1 cellular context compared by ENCODE assay signal in genomic region chr11:78417888-78418583, GRCh38.
TF ChIP-seq lines count a peak whose summit lies in the region.

No MANE protein-coding gene starts in this region.

TF ChIP-seq in HepG2, 621 proteins besides CTCF, POLR2A, EP300 and RAD21 (continued from another document):
- no peak for TF ChIP-seq ARID3A (IDR thresholded peaks at IDR 0.05; ENCODE audit: low read depth, low read length)
- TF ChIP-seq ETV5 (CRISPR knock-in tag; IDR thresholded peaks at IDR 0.05; ENCODE audit: borderline replicate concordance) = no peak
- peak; percentile 73 for TF ChIP-seq TFDP1 (CRISPR knock-in tag; IDR thresholded peaks at IDR 0.05; ENCODE audit: borderline replicate concordance)
- no peak for TF ChIP-seq KDM5A (IDR thresholded peaks at IDR 0.05; ENCODE audit: borderline replicate concordance, low read length)
- TF ChIP-seq ZNF142 (CRISPR knock-in tag; IDR thresholded peaks at IDR 0.05) = no peak
- no peak for TF ChIP-seq ZC3H13 (CRISPR knock-in tag; IDR thresholded peaks at IDR 0.05)
- TF ChIP-seq PREB (CRISPR knock-in tag; IDR thresholded peaks at IDR 0.05) = 0 out of 2 replicates have a peak, but pooled peaks have one; percentile 20
- no peak for TF ChIP-seq ZNF530 (CRISPR knock-in tag; IDR thresholded peaks at IDR 0.05; ENCODE audit: low read depth)
- peak; percentile 73 for TF ChIP-seq ZNF784 (CRISPR knock-in tag; IDR thresholded peaks at IDR 0.05; ENCODE audit: borderline replicate concordance)
- peak; percentile 91 for TF ChIP-seq MTERF4 (CRISPR knock-in tag; IDR thresholded peaks at IDR 0.05)
- no peak for TF ChIP-seq BRCA1 (CRISPR knock-in tag; IDR thresholded peaks at IDR 0.05)
- no peak for TF ChIP-seq ZNF703 (CRISPR knock-in tag; IDR thresholded peaks at IDR 0.05; ENCODE audit: borderline replicate concordance)
- TF ChIP-seq MAX (IDR thresholded peaks at IDR 0.05) = peak; percentile 67; the same call in 1 of the 2 replicates
- no peak for TF ChIP-seq ZXDC (CRISPR knock-in tag; IDR thresholded peaks at IDR 0.05)
- TF ChIP-seq UBTF (CRISPR knock-in tag; IDR thresholded peaks at IDR 0.05) = peak; percentile 81
- no peak for TF ChIP-seq ZNF280B (CRISPR knock-in tag; IDR thresholded peaks at IDR 0.05; ENCODE audit: borderline replicate concordance)
- TF ChIP-seq ETV6 (CRISPR knock-in tag; conservative IDR thresholded peaks at IDR 0.05) = peak; percentile 49; the same call in 1 of the 2 replicates
- no peak for TF ChIP-seq ZFYVE20 (CRISPR knock-in tag; IDR thresholded peaks at IDR 0.05; ENCODE audit: borderline replicate concordance, low read depth)
- TF ChIP-seq BRD4 (CRISPR knock-in tag; IDR thresholded peaks at IDR 0.05) = no peak
- TF ChIP-seq SNRNP70 (IDR thresholded peaks at IDR 0.05; ENCODE audit: low read depth, low read length) = no peak
- TF ChIP-seq SAFB2 (CRISPR knock-in tag; IDR thresholded peaks at IDR 0.05; ENCODE audit: borderline replicate concordance, low read depth) = 0 out of 2 replicates have a peak, but pooled peaks have one; percentile 25
- TF ChIP-seq SOX13 (IDR thresholded peaks at IDR 0.05) = no peak
- peak in 1 of 2 experiments; percentile 30; a peak in 1 of 4 replicates for TF ChIP-seq SOX13 (CRISPR knock-in tag; conservative IDR thresholded peaks at IDR 0.05 in 1 of 2, IDR thresholded peaks at IDR 0.05 in 1 of 2)
- TF ChIP-seq HMG20A (CRISPR knock-in tag; IDR thresholded peaks at IDR 0.05; ENCODE audit: borderline replicate concordance) = no peak
- no peak for TF ChIP-seq ZNF414 (CRISPR knock-in tag; IDR thresholded peaks at IDR 0.05)
- no peak for TF ChIP-seq ZNF549 (CRISPR knock-in tag; IDR thresholded peaks at IDR 0.05)
- TF ChIP-seq ZNF326 (CRISPR knock-in tag; IDR thresholded peaks at IDR 0.05; ENCODE audit: borderline replicate concordance) = no peak
- TF ChIP-seq GRHL1 (CRISPR knock-in tag; conservative IDR thresholded peaks at IDR 0.05) = no peak
- TF ChIP-seq ZZZ3 (CRISPR knock-in tag; IDR thresholded peaks at IDR 0.05; ENCODE audit: borderline replicate concordance) = no peak
- TF ChIP-seq MTF1 (CRISPR knock-in tag; IDR thresholded peaks at IDR 0.05) = no peak
- TF ChIP-seq NCOA5 (CRISPR knock-in tag; IDR thresholded peaks at IDR 0.05) = no peak
- no peak for TF ChIP-seq ZNF17 (CRISPR knock-in tag; IDR thresholded peaks at IDR 0.05)
- TF ChIP-seq ZNF580 (CRISPR knock-in tag; IDR thresholded peaks at IDR 0.05; ENCODE audit: borderline replicate concordance, low read depth) = peak; percentile 17; the same call in 1 of the 2 replicates
